16 cellular contexts compared by ENCODE assay signal in the genomic region with DNA sequence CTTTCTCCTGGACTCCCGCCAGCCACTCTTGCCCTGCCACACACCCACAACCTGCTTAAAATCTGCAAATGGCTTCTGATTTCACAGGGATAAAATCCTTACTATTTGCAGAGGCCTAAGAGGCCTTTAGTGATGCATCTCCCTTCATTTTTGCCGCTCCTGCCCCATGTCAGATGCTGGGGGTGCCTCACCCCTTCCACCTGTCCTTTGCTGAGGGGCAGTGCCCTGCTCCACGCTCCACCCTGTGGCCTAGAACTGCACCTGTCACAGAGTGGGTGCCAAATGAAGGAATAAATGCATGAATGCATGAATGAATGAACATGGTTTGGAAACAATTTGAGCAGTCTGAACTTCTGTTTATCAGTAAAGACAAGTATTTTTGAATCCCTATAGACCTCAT.
"Had no signal": no experiment of that assay in that cellular context is flagged by ENCODE, and none has a peak within 500 bp of the region (broad histone marks: within the 10 kb centered on the region; RNA-seq: fewer than 3 reads in every experiment).

No MANE protein-coding gene starts in this region.

- H3K9me3 Mint-ChIP-seq: activated naive CD4-positive, alpha-beta T cell treated with anti-CD3 and anti-CD28 coated beads, Interleukin-2, amount 10 ng/mL, durations not matched to agents 7 days and 5 days; activated T-helper 2 cell treated with anti-CD3 and anti-CD28 coated beads, Interferon-gamma antibody, Interleukin-2, Interleukin-4, amounts not matched to agents 10 μg/mL and 5 μg/mL and 100 μg/mL, durations not matched to agents 14 hours and 24 hours and 36 hours; nephron; stimulated activated naive CD8-positive, alpha-beta T cell treated with anti-CD3 and anti-CD28 coated beads, Interleukin-15, amount 100 ng/mL, for 72 hours; T-cell had no signal

- H3K27ac Mint-ChIP-seq: activated naive CD4-positive, alpha-beta T cell treated with anti-CD3 and anti-CD28 coated beads, Interleukin-2, amount 10 ng/mL, durations not matched to agents 7 days and 5 days; activated T-helper 2 cell treated with anti-CD3 and anti-CD28 coated beads, Interferon-gamma antibody, Interleukin-2, Interleukin-4, amounts not matched to agents 10 μg/mL and 5 μg/mL and 100 μg/mL, durations not matched to agents 14 hours and 24 hours and 36 hours; nephron; stimulated activated naive CD8-positive, alpha-beta T cell treated with anti-CD3 and anti-CD28 coated beads, Interleukin-15, amount 100 ng/mL, for 72 hours; T-cell had no signal

- H3K36me3 Mint-ChIP-seq: activated naive CD4-positive, alpha-beta T cell treated with anti-CD3 and anti-CD28 coated beads, Interleukin-2, amount 10 ng/mL, durations not matched to agents 7 days and 5 days; T-cell had no signal

- H3K9me3 ChIP-seq: colonic mucosa, testis, upper lobe of right lung had no signal

- DNase-seq: activated CD4-positive, alpha-beta T cell treated with anti-CD3 and anti-CD28 coated beads, Interleukin-2, amount 50 U/mL, for 48 hours; activated naive CD4-positive, alpha-beta T cell treated with anti-CD3 and anti-CD28 coated beads, Interleukin-2, amount 10 ng/mL, durations not matched to agents 7 days and 5 days; colonic mucosa; foreskin fibroblast; glutamatergic neuron; kidney glomerular epithelial cell; left ventricle myocardium superior; mesenchymal stem cell; stimulated activated CD4-positive, alpha-beta T cell treated with anti-CD3 and anti-CD28 coated beads, Interleukin-1b, Interleukin-23, amount 100 ng/mL, for 48 hours; stimulated activated naive CD8-positive, alpha-beta T cell treated with anti-CD3 and anti-CD28 coated beads, Interleukin-15, amount 100 ng/mL, for 72 hours; T-cell; T1000; testis; upper lobe of right lung had no signal

- H3K4me1 Mint-ChIP-seq: activated naive CD4-positive, alpha-beta T cell treated with anti-CD3 and anti-CD28 coated beads, Interleukin-2, amount 10 ng/mL, durations not matched to agents 7 days and 5 days; stimulated activated naive CD8-positive, alpha-beta T cell treated with anti-CD3 and anti-CD28 coated beads, Interleukin-15, amount 100 ng/mL, for 72 hours; T-cell had no signal

- ATAC-seq: left ventricle myocardium superior; stimulated activated naive CD8-positive, alpha-beta T cell treated with anti-CD3 and anti-CD28 coated beads, Interleukin-15, amount 100 ng/mL, for 72 hours; T-cell; upper lobe of right lung had no signal

- H3K4me3 ChIP-seq: colonic mucosa, testis, upper lobe of right lung had no signal

- H3K4me3 Mint-ChIP-seq: activated naive CD4-positive, alpha-beta T cell treated with anti-CD3 and anti-CD28 coated beads, Interleukin-2, amount 10 ng/mL, durations not matched to agents 7 days and 5 days; nephron; stimulated activated naive CD8-positive, alpha-beta T cell treated with anti-CD3 and anti-CD28 coated beads, Interleukin-15, amount 100 ng/mL, for 72 hours; T-cell had no signal
